ENCODE assay signal across 9 cellular contexts in the genomic region with DNA sequence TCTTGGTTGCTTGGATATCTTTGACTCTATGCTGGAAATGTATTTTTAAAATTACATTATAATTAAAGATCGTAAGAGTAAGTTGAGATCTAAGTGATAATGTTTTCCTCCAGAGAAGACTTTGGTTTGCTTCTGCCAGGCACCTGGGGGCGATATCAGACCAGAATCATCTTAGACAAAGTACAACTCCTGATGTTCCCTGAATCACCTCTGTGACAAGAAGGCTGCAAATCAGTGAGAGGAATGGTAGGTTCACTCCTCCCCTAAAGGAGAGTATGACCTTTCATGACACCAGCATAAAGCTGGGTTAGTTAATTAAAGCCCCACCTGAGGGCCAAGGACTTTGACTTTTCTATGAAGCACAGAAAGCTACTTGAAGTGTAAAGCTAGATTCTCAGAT.
A peak's percentile ranks its signal among the peaks of the same experiment; 100 is the strongest.
DNase-seq lines count a peak whose midpoint lies in the region; ATAC-seq and TF ChIP-seq lines count a peak whose summit lies in the region.
"Had no signal": no experiment of that assay in that cellular context is flagged by ENCODE, and none has a peak within 500 bp of the region (broad histone marks: within the 10 kb centered on the region; RNA-seq: fewer than 3 reads in every experiment).

No MANE protein-coding gene starts in this region.

- H3K4me1 ChIP-seq in prostate gland (replicated peaks), result no peaks in the 10 kb centered on the region

- H3K4me1 Mint-ChIP-seq in activated CD4-positive, alpha-beta memory T cell treated with anti-CD3 and anti-CD28 coated beads for 36 hours (ENCODE audit: low read depth), result no peaks in the 10 kb centered on the region

- H3K27me3 ChIP-seq in BJ (ENCODE audit: control insufficient read depth, insufficient read depth, low read length) (no peaks in the 10 kb centered on the region), prostate gland (replicated peaks; ENCODE audit: insufficient read depth) (no peaks in the 10 kb centered on the region)
- H3K27me3 ChIP-seq: spleen had no signal

- no peak overlapping the region for H3K27ac Mint-ChIP-seq in activated CD4-positive, alpha-beta memory T cell treated with anti-CD3 and anti-CD28 coated beads for 36 hours

- 30% methylated on average over 2 of the region's 2 CpGs for WGBS in prostate gland

- intact Hi-C loops in left colon (cut with DNase I, micrococcal nuclease), result loop anchor here in 1 of 2 donors (10.0 kb wide), 1 partner anchor 189 kb away; no protein-coding TSS in a partner anchor
- intact Hi-C loops in prostate gland (cut with DNase I), result loop anchor here (2.0 to 5.0 kb wide), 2 partner anchors 62 to 191 kb away; no protein-coding TSS in a partner anchor
- intact Hi-C loops in activated CD4-positive, alpha-beta memory T cell treated with anti-CD3 and anti-CD28 coated beads for 36 hours (cut with micrococcal nuclease), result no loop called here

- POLR2A ChIA-PET in BJ (lab: Charles Lee), result no interaction called here
- POLR2A ChIA-PET in activated CD4-positive, alpha-beta memory T cell treated with anti-CD3 and anti-CD28 coated beads for 36 hours (lab: Charles Lee), result no interaction called here

- H3K4me3 Mint-ChIP-seq in activated CD4-positive, alpha-beta memory T cell treated with anti-CD3 and anti-CD28 coated beads for 36 hours, result no peak overlapping the region

- CTCF ChIA-PET in BJ (lab: Yijun Ruan, JAX), result interaction anchor here (0.5 to 2.6 kb wide), 11 partner anchors 10 to 218 kb away, joined by 3 to 8 read pairs (median 3); no protein-coding TSS in a partner anchor
- CTCF ChIA-PET in activated CD4-positive, alpha-beta memory T cell treated with anti-CD3 and anti-CD28 coated beads for 36 hours (lab: Charles Lee), result no interaction called here

- H3K27ac ChIP-seq in prostate gland, result no peak overlapping the region
- H3K27ac ChIP-seq: spleen had no signal

- no peak for TF ChIP-seq POLR2A in prostate gland (IDR thresholded peaks at IDR 0.05)

- no peaks in the 10 kb centered on the region for H3K9me3 Mint-ChIP-seq in activated CD4-positive, alpha-beta memory T cell treated with anti-CD3 and anti-CD28 coated beads for 36 hours

- H3K36me3 ChIP-seq in BJ (ENCODE audit: control insufficient read depth, insufficient read depth, low read length) (no peaks in the 10 kb centered on the region), prostate gland (no peaks in the 10 kb centered on the region)
- H3K36me3 ChIP-seq: spleen had no signal

- H3K36me3 Mint-ChIP-seq in activated CD4-positive, alpha-beta memory T cell treated with anti-CD3 and anti-CD28 coated beads for 36 hours, result no peaks in the 10 kb centered on the region

- no peak for DNase-seq in BJ (ENCODE audit: low read depth)
- DNase-seq in NCI-H1092 (lab: John Stamatoyannopoulos, UW), result peak; percentile 35
- DNase-seq in amniotic epithelial cell (ENCODE audit: low read depth), result peak; percentile 54
- no peak for DNase-seq in left colon
- DNase-seq in prostate gland (ENCODE audit: low spot score), result no peak
- DNase-seq in activated effector memory CD4-positive, alpha-beta T cell treated with anti-CD3 and anti-CD28 coated beads, Interleukin-2, amount 50 U/mL, for 16 hours, result no peak
- no peak for DNase-seq in activated CD4-positive, alpha-beta memory T cell treated with anti-CD3 and anti-CD28 coated beads for 36 hours
- DNase-seq: spleen had no signal

- H3K27me3 Mint-ChIP-seq in activated CD4-positive, alpha-beta memory T cell treated with anti-CD3 and anti-CD28 coated beads for 36 hours, result no peaks in the 10 kb centered on the region

- H3K9me3 ChIP-seq in prostate gland, result no peaks in the 10 kb centered on the region
- H3K9me3 ChIP-seq: spleen had no signal

- H3K4me3 ChIP-seq in BJ (ENCODE audit: low read depth, low read length) (no peak overlapping the region), prostate gland (no peak overlapping the region)
- H3K4me3 ChIP-seq: spleen had no signal

- TF ChIP-seq CTCF in BJ (IDR thresholded peaks at IDR 0.05; ENCODE audit: insufficient read depth, low read depth, low read length) (peak; percentile 47), prostate gland (IDR thresholded peaks at IDR 0.05) (no peak)

- ATAC-seq in left colon (peak; percentile 46), GM18502 (IDR thresholded peaks at IDR 0.05; ENCODE audit: poor library complexity, unreplicated experiment) (no peak)

Comparison
In these comparisons a context has a peak if more than half of its experiments do, and no peak if none do; other contexts are left out.
1. DNase-seq: peak in NCI-H1092 (single experiment) and amniotic epithelial cell (single experiment); none in BJ (single experiment), left colon (0 of 2), prostate gland (single experiment), activated effector memory CD4-positive, alpha-beta T cell treated with anti-CD3 and anti-CD28 coated beads, Interleukin-2, amount 50 U/mL, for 16 hours (single experiment) and activated CD4-positive, alpha-beta memory T cell treated with anti-CD3 and anti-CD28 coated beads for 36 hours (single experiment).